9 cellular contexts compared by ENCODE assay signal in the genomic region with DNA sequence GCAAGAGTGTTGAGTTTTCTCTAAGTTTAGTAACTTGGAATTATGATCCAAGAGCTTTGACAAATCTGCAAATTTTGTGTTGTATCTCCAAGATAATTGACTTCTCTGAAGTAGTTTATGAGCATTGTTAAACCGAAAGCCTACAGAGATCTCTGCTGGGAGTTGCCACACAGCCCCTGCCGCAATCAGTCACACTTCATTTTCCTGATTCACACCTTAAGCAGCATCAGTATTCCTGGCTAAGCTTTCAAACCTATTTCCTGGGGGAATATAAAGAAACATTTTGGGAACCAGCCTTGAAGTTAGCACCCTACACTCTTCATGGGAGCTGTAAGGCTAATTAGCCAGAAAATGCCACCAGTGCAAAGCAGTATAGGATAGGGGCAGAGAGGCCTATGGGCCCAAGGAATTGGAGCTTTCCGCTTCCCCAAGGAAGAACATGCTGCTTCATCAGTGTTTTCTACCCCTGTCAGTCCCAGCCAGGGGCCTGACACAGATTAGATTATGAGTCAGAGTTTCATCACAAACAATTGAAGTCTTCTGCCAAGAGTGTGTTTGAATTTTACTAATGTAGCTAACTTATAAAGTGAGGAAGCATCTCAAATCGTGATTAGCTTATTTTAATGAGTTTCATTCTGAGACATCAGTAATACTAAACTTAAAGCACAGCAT. TPM values are rescaled to one million over a fixed set of nuclear protein-coding genes. Genes with fewer than 3 reads are reported as not detected.
DNase-seq lines count a peak whose midpoint lies in the region; ATAC-seq lines count a peak whose summit lies in the region.
"Had no signal": no experiment of that assay in that cellular context is flagged by ENCODE, and none has a peak within 500 bp of the region (broad histone marks: within the 10 kb centered on the region; RNA-seq: fewer than 3 reads in every experiment).

No MANE protein-coding gene starts in this region.

- no peak overlapping the region for H2BK12ac ChIP-seq in trophoblast cell (ENCODE audit: low read length)

- no peak overlapping the region for H2AFZ ChIP-seq in trophoblast cell (ENCODE audit: insufficient read depth, low read length, poor library complexity)

- H3K4me3 ChIP-seq in trophoblast cell (ENCODE audit: low read depth, low read length): no peak overlapping the region

- no peaks in the 10 kb centered on the region for H3K79me1 ChIP-seq in trophoblast cell (ENCODE audit: low read length)

- no peak overlapping the region for H2BK5ac ChIP-seq in trophoblast cell (ENCODE audit: low read depth, low read length, poor library complexity)

- DNase-seq in GM04504 (ENCODE audit: low read depth) (peak; percentile 40), RKO (ENCODE audit: low spot score) (peak; percentile 50), epithelial cell of prostate (ENCODE audit: low read depth, low spot score) (no peak), trophoblast cell (peak; percentile 52 to 63), NCI-H2107 treated with DMSO at 0.1 percent for 48 hours (lab: John Stamatoyannopoulos, UW; ENCODE audit: unreplicated experiment) (no peak), NCI-H2081 (lab: John Stamatoyannopoulos, UW) (no peak), NOMO-1 treated with dmso at 0.1 percent for 144 hours (lab: John Stamatoyannopoulos, UW; ENCODE audit: unreplicated experiment) (no peak)
- DNase-seq: NCI-H187 treated with DMSO at 0.1 percent for 48 hours had no signal

- ATAC-seq in GM21825 (IDR thresholded peaks at IDR 0.05; ENCODE audit: unreplicated experiment): no peak

- H4K8ac ChIP-seq in trophoblast cell (ENCODE audit: low read depth, low read length): no peak overlapping the region

- no peak overlapping the region for H3K9ac ChIP-seq in trophoblast cell (ENCODE audit: low read length)

- H3K9me3 ChIP-seq in trophoblast cell (ENCODE audit: insufficient read depth, low read depth, low read length): no peaks in the 10 kb centered on the region

- no peaks in the 10 kb centered on the region for H3K79me2 ChIP-seq in trophoblast cell (ENCODE audit: control insufficient read depth, insufficient read depth, low read length, poor library complexity)

- H2AK5ac ChIP-seq in trophoblast cell (ENCODE audit: low read length): no peak overlapping the region

- H4K91ac ChIP-seq in trophoblast cell (ENCODE audit: low read depth, low read length): no peak overlapping the region

- H3K27ac ChIP-seq in epithelial cell of prostate: peak overlapping the region; percentile 54
- H3K27ac ChIP-seq in trophoblast cell (ENCODE audit: low read depth, low read length): no peak overlapping the region

- no peak overlapping the region for H3K23ac ChIP-seq in trophoblast cell (ENCODE audit: low read length)

- no peak overlapping the region for H2BK120ac ChIP-seq in trophoblast cell (ENCODE audit: insufficient read depth, low read length, poor library complexity)

- no peaks in the 10 kb centered on the region for H3K27me3 ChIP-seq in trophoblast cell (ENCODE audit: insufficient read depth, low read length)

- no CpG with 5 or more reads among the region's 4 CpGs for WGBS in trophoblast cell (ENCODE audit: extremely low coverage, insufficient coverage, insufficient read length)

- no peaks in the 10 kb centered on the region for H3K4me1 ChIP-seq in trophoblast cell (ENCODE audit: control insufficient read depth in 1 of 2, insufficient read depth in 2 of 2, low read length in 2 of 2)

- no peak overlapping the region for H3K18ac ChIP-seq in trophoblast cell (ENCODE audit: low read length)

- no peak overlapping the region for H3K14ac ChIP-seq in trophoblast cell (ENCODE audit: low read length)

- H3K4me2 ChIP-seq in trophoblast cell (ENCODE audit: low read length): no peak overlapping the region

- H3K4ac ChIP-seq in trophoblast cell (ENCODE audit: low read depth, low read length): no peak overlapping the region

- H4K12ac ChIP-seq in trophoblast cell (ENCODE audit: low read depth, low read length): no peak overlapping the region

- no peaks in the 10 kb centered on the region for H3K36me3 ChIP-seq in trophoblast cell (ENCODE audit: control insufficient read depth in 1 of 2, insufficient read depth in 2 of 2, low read length in 2 of 2)

RNA-seq across cellular contexts. Expression of a gene that starts 23.2 kb away (rescaled TPM):
- polyA plus RNA-seq in trophoblast cell (2013): 77.9 and 79.7 TPM in 2 replicates

RNA-seq across cellular contexts. Expression of a gene that starts 46.7 kb away (rescaled TPM):
- polyA plus RNA-seq in trophoblast cell (2013): 43.3 and 44.2 TPM in 2 replicates

Comparison
In these comparisons a context has a peak if more than half of its experiments do, and no peak if none do; other contexts are left out.
1. DNase-seq: peak in GM04504 (single experiment), RKO (single experiment) and trophoblast cell (2 of 2); none in epithelial cell of prostate (single experiment), NCI-H2107 treated with DMSO at 0.1 percent for 48 hours (single experiment), NCI-H2081 (0 of 2) and NOMO-1 treated with dmso at 0.1 percent for 144 hours (single experiment).